ENCODE assay signal across 2 cellular contexts in genomic region chr3:122461834-122462233, GRCh38.
A peak's percentile ranks its signal among the peaks of the same experiment; 100 is the strongest.
TF ChIP-seq lines count a peak whose summit lies in the region.

No MANE protein-coding gene starts in this region.

TF ChIP-seq in A549, 52 proteins besides CTCF, POLR2A, EP300 and RAD21 (continued from another document):
- no peak for TF ChIP-seq PBX3 (IDR thresholded peaks at IDR 0.05)
- TF ChIP-seq, protein P1, sequence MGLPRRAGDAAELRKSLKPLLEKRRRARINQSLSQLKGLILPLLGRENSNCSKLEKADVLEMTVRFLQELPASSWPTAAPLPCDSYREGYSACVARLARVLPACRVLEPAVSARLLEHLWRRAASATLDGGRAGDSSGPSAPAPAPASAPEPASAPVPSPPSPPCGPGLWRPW (IDR thresholded peaks at IDR 0.05): no peak
- no peak for TF ChIP-seq RCOR1 (IDR thresholded peaks at IDR 0.05; ENCODE audit: low read depth, low read length)
- no peak for TF ChIP-seq HOXA7 (CRISPR knock-in tag; IDR thresholded peaks at IDR 0.05)

TF ChIP-seq in K562, 482 proteins besides CTCF, POLR2A, EP300 and RAD21:
- TF ChIP-seq DEAF1 (CRISPR knock-in tag; IDR thresholded peaks at IDR 0.05): no peak
- 0 out of 2 replicates have a peak, but pooled peaks have one; percentile 3 for TF ChIP-seq ZNF316 (IDR thresholded peaks at IDR 0.05)
